14 cellular contexts compared by ENCODE assay signal in genomic region chr15:93049233-93049632, GRCh38. TPM values are rescaled to one million over a fixed set of nuclear protein-coding genes. Genes with fewer than 3 reads are reported as not detected.
"Had no signal": no experiment of that assay in that cellular context is flagged by ENCODE, and none has a peak within 500 bp of the region (broad histone marks: within the 10 kb centered on the region; RNA-seq: fewer than 3 reads in every experiment).

No MANE protein-coding gene starts in this region.

- H3K36me3 ChIP-seq: thyroid gland had no signal

- H3K27me3 ChIP-seq: gastrocnemius medialis, thyroid gland had no signal

- H3K4me3 ChIP-seq: coronary artery, gastrocnemius medialis, lower lobe of right lung, SK-N-MC, thyroid gland had no signal

- ATAC-seq: gastrocnemius medialis; naive thymus-derived CD4-positive, alpha-beta T cell had no signal

- H3K27ac ChIP-seq: coronary artery, lower lobe of right lung, SK-N-MC, thyroid gland had no signal

- H3K27ac Mint-ChIP-seq: activated B cell treated with CpG ODN at 0.5 μM for 24 hours; activated CD4-positive, alpha-beta T cell treated with anti-CD3 and anti-CD28 coated beads, Interleukin-2, amount 10 ng/mL, durations not matched to agents 24 days and 14 days; activated naive CD4-positive, alpha-beta T cell treated with anti-CD3 and anti-CD28 coated beads, Interleukin-2, amount 10 ng/mL, durations not matched to agents 7 days and 5 days; activated T-helper 2 cell treated with anti-CD3 and anti-CD28 coated beads, Interferon-gamma antibody, Interleukin-2, Interleukin-4, amounts not matched to agents 10 μg/mL and 5 μg/mL and 100 μg/mL, durations not matched to agents 14 hours and 24 hours and 36 hours had no signal

- H3K4me3 Mint-ChIP-seq: activated B cell treated with CpG ODN at 0.5 μM for 24 hours; activated CD4-positive, alpha-beta T cell treated with anti-CD3 and anti-CD28 coated beads, Interleukin-2, amount 10 ng/mL, durations not matched to agents 24 days and 14 days; activated naive CD4-positive, alpha-beta T cell treated with anti-CD3 and anti-CD28 coated beads, Interleukin-2, amount 10 ng/mL, durations not matched to agents 7 days and 5 days had no signal

- H3K9me3 ChIP-seq: gastrocnemius medialis, thyroid gland had no signal

- DNase-seq: activated B cell treated with CpG ODN at 0.5 μM for 24 hours; activated CD4-positive, alpha-beta T cell treated with anti-CD3 and anti-CD28 coated beads, Interleukin-2, amount 10 ng/mL, durations not matched to agents 24 days and 14 days; activated naive CD4-positive, alpha-beta T cell treated with anti-CD3 and anti-CD28 coated beads, Interleukin-2, amount 10 ng/mL, durations not matched to agents 7 days and 5 days; effector CD8-positive, alpha-beta T cell; naive thymus-derived CD4-positive, alpha-beta T cell; stimulated activated CD4-positive, alpha-beta T cell treated with anti-CD3 and anti-CD28 coated beads, Interleukin-15, amount 100 ng/mL, for 24 hours; stimulated activated CD4-positive, alpha-beta T cell treated with anti-CD3 and anti-CD28 coated beads, Interleukin-4, amount 100 ng/mL, for 24 hours; T-helper 1 cell had no signal

- H3K4me1 ChIP-seq: thyroid gland had no signal

RNA-seq across cellular contexts. Expression of gene RGMA, which starts 39.8 kb away (rescaled TPM):
- total RNA-seq: activated B cell treated with CpG ODN at 0.5 μM for 24 hours; activated T-helper 2 cell treated with anti-CD3 and anti-CD28 coated beads, Interferon-gamma antibody, Interleukin-2, Interleukin-4, amounts not matched to agents 10 μg/mL and 5 μg/mL and 100 μg/mL, durations not matched to agents 14 hours and 24 hours and 36 hours had no signal
